18 cellular contexts compared by ENCODE assay signal in genomic region chr6:94956910-94957309, GRCh38.
"Had no signal": no experiment of that assay in that cellular context is flagged by ENCODE, and none has a peak within 500 bp of the region (broad histone marks: within the 10 kb centered on the region; RNA-seq: fewer than 3 reads in every experiment).

No MANE protein-coding gene starts in this region.

- H3K9me3 Mint-ChIP-seq: activated CD4-positive, alpha-beta memory T cell treated with anti-CD3 and anti-CD28 coated beads for 36 hours; brain; nephron progenitor cell; type B pancreatic cell had no signal

- H3K27ac Mint-ChIP-seq: activated B cell treated with CpG ODN at 0.5 μM for 24 hours; activated CD4-positive, alpha-beta memory T cell treated with anti-CD3 and anti-CD28 coated beads for 36 hours; activated naive CD4-positive, alpha-beta T cell treated with anti-CD3 and anti-CD28 coated beads for 36 hours; brain; effector memory CD8-positive, alpha-beta T cell; nephron progenitor cell; T-helper 17 cell; type B pancreatic cell had no signal

- H3K4me1 Mint-ChIP-seq: activated B cell treated with CpG ODN at 0.5 μM for 24 hours; brain; central memory CD8-positive, alpha-beta T cell; nephron progenitor cell; T-helper 17 cell had no signal

- H3K36me3 Mint-ChIP-seq: activated CD4-positive, alpha-beta memory T cell treated with anti-CD3 and anti-CD28 coated beads for 36 hours; brain; type B pancreatic cell had no signal

- H3K9me3 ChIP-seq: gastroesophageal sphincter, suprapubic skin had no signal

- ATAC-seq: effector memory CD8-positive, alpha-beta T cell; gastroesophageal sphincter; left ventricle myocardium superior; stimulated activated naive CD8-positive, alpha-beta T cell treated with anti-CD3 and anti-CD28 coated beads, Interleukin-15, Interleukin-2, amounts not matched to agents 100 U/mL and 50 U/mL, for 24 hours; T-helper 17 cell had no signal

- DNase-seq: activated B cell treated with CpG ODN at 0.5 μM for 24 hours; activated CD4-positive, alpha-beta memory T cell treated with anti-CD3 and anti-CD28 coated beads for 36 hours; activated naive CD4-positive, alpha-beta T cell treated with anti-CD3 and anti-CD28 coated beads for 36 hours; amygdala; effector memory CD8-positive, alpha-beta T cell; left ventricle myocardium superior; mesenchymal stem cell; nephron progenitor cell; stimulated activated CD4-positive, alpha-beta T cell treated with anti-CD3 and anti-CD28 coated beads, Interleukin-4, amount 100 ng/mL, for 1 hour; stimulated activated CD8-positive, alpha-beta memory T cell treated with anti-CD3 and anti-CD28 coated beads, Interleukin-4, amount 100 ng/mL, for 48 hours; stimulated activated naive CD8-positive, alpha-beta T cell treated with anti-CD3 and anti-CD28 coated beads, Interleukin-15, Interleukin-2, amounts not matched to agents 100 U/mL and 50 U/mL, for 24 hours; T-helper 17 cell had no signal

- H3K27me3 ChIP-seq: gastroesophageal sphincter, suprapubic skin had no signal

- H3K4me3 Mint-ChIP-seq: activated B cell treated with CpG ODN at 0.5 μM for 24 hours; activated CD4-positive, alpha-beta memory T cell treated with anti-CD3 and anti-CD28 coated beads for 36 hours; activated naive CD4-positive, alpha-beta T cell treated with anti-CD3 and anti-CD28 coated beads for 36 hours; brain; central memory CD8-positive, alpha-beta T cell; effector memory CD8-positive, alpha-beta T cell; nephron progenitor cell; T-helper 17 cell; type B pancreatic cell had no signal

- H3K27ac ChIP-seq: epithelial cell of prostate, gastroesophageal sphincter, suprapubic skin had no signal

- H3K4me3 ChIP-seq: gastroesophageal sphincter, suprapubic skin had no signal

- H3K36me3 ChIP-seq: gastroesophageal sphincter, suprapubic skin had no signal

- H3K27me3 Mint-ChIP-seq: activated B cell treated with CpG ODN at 0.5 μM for 24 hours; activated CD4-positive, alpha-beta memory T cell treated with anti-CD3 and anti-CD28 coated beads for 36 hours; brain; central memory CD8-positive, alpha-beta T cell; effector memory CD8-positive, alpha-beta T cell; T-helper 17 cell; type B pancreatic cell had no signal

- H3K4me1 ChIP-seq: gastroesophageal sphincter, suprapubic skin had no signal
